1 cellular context compared by ENCODE assay signal in genomic region chr3:43425829-43426228, GRCh38.
TF ChIP-seq lines count a peak whose summit lies in the region.

No MANE protein-coding gene starts in this region.

TF ChIP-seq in WTC11, 78 proteins besides CTCF, POLR2A, EP300 and RAD21 (continued from another document):
- TF ChIP-seq MAX (CRISPR knock-in tag; IDR thresholded peaks at IDR 0.05), result no peak
- TF ChIP-seq, protein P1, sequence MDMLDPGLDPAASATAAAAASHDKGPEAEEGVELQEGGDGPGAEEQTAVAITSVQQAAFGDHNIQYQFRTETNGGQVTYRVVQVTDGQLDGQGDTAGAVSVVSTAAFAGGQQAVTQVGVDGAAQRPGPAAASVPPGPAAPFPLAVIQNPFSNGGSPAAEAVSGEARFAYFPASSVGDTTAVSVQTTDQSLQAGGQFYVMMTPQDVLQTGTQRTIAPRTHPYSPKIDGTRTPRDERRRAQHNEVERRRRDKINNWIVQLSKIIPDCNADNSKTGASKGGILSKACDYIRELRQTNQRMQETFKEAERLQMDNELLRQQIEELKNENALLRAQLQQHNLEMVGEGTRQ (CRISPR knock-in tag; IDR thresholded peaks at IDR 0.05), result no peak
- TF ChIP-seq, protein P2, sequence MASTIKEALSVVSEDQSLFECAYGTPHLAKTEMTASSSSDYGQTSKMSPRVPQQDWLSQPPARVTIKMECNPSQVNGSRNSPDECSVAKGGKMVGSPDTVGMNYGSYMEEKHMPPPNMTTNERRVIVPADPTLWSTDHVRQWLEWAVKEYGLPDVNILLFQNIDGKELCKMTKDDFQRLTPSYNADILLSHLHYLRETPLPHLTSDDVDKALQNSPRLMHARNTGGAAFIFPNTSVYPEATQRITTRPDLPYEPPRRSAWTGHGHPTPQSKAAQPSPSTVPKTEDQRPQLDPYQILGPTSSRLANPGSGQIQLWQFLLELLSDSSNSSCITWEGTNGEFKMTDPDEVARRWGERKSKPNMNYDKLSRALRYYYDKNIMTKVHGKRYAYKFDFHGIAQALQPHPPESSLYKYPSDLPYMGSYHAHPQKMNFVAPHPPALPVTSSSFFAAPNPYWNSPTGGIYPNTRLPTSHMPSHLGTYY (CRISPR knock-in tag; IDR thresholded peaks at IDR 0.05), result no peak
- no peak for TF ChIP-seq ZNF671 (CRISPR knock-in tag; IDR thresholded peaks at IDR 0.05)
- TF ChIP-seq, protein P3, sequence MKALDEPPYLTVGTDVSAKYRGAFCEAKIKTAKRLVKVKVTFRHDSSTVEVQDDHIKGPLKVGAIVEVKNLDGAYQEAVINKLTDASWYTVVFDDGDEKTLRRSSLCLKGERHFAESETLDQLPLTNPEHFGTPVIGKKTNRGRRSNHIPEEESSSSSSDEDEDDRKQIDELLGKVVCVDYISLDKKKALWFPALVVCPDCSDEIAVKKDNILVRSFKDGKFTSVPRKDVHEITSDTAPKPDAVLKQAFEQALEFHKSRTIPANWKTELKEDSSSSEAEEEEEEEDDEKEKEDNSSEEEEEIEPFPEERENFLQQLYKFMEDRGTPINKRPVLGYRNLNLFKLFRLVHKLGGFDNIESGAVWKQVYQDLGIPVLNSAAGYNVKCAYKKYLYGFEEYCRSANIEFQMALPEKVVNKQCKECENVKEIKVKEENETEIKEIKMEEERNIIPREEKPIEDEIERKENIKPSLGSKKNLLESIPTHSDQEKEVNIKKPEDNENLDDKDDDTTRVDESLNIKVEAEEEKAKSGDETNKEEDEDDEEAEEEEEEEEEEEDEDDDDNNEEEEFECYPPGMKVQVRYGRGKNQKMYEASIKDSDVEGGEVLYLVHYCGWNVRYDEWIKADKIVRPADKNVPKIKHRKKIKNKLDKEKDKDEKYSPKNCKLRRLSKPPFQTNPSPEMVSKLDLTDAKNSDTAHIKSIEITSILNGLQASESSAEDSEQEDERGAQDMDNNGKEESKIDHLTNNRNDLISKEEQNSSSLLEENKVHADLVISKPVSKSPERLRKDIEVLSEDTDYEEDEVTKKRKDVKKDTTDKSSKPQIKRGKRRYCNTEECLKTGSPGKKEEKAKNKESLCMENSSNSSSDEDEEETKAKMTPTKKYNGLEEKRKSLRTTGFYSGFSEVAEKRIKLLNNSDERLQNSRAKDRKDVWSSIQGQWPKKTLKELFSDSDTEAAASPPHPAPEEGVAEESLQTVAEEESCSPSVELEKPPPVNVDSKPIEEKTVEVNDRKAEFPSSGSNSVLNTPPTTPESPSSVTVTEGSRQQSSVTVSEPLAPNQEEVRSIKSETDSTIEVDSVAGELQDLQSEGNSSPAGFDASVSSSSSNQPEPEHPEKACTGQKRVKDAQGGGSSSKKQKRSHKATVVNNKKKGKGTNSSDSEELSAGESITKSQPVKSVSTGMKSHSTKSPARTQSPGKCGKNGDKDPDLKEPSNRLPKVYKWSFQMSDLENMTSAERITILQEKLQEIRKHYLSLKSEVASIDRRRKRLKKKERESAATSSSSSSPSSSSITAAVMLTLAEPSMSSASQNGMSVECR (CRISPR knock-in tag; IDR thresholded peaks at IDR 0.05; ENCODE audit: borderline replicate concordance), result no peak
- TF ChIP-seq SMAD4 (CRISPR knock-in tag; IDR thresholded peaks at IDR 0.05), result no peak
- no peak for TF ChIP-seq ELF4 (CRISPR knock-in tag; IDR thresholded peaks at IDR 0.05; ENCODE audit: low read depth)
